ENCODE assay signal across 9 cellular contexts in genomic region chr22:19959043-19959586, GRCh38. TPM values are rescaled to one million over a fixed set of nuclear protein-coding genes. Genes with fewer than 3 reads are reported as not detected.
DNase-seq lines count a peak whose midpoint lies in the region; ATAC-seq and TF ChIP-seq lines count a peak whose summit lies in the region.
"Had no signal": no experiment of that assay in that cellular context is flagged by ENCODE, and none has a peak within 500 bp of the region (broad histone marks: within the 10 kb centered on the region; RNA-seq: fewer than 3 reads in every experiment).

No MANE protein-coding gene starts in this region.

- POLR2A ChIA-PET in RWPE1 (lab: Yijun Ruan, JAX; ENCODE audit: low non-redundant PET): interaction anchor here (0.5 to 0.7 kb wide), 2 partner anchors 19 to 148 kb away, joined by 3 to 4 read pairs; no protein-coding TSS in a partner anchor

- DNase-seq in AG08396 (ENCODE audit: low spot score) (peak; percentile 19), RWPE1 (ENCODE audit: low spot score) (no peak), fibroblast of villous mesenchyme (ENCODE audit: low read depth) (peak; percentile 77), nephron progenitor cell (peak; percentile 99), DMS79 (lab: John Stamatoyannopoulos, UW) (no peak)
- DNase-seq in activated CD4-positive, CD25-positive, alpha-beta regulatory T cell treated with anti-CD3 and anti-CD28 coated beads, Interleukin-2, amount 50 U/mL, for 72 hours: no peak
- no peak for DNase-seq in stimulated activated CD4-positive, alpha-beta T cell treated with anti-CD3 and anti-CD28 coated beads, Interleukin-4, amount 100 ng/mL, for 4 hours
- DNase-seq: DND-41 had no signal

- H3K4me1 Mint-ChIP-seq in nephron progenitor cell: peaks cover 33% of the 10 kb centered on the region

- no peaks in the 10 kb centered on the region for H3K36me3 Mint-ChIP-seq in nephron progenitor cell (ENCODE audit: low read depth)

- TF ChIP-seq CTCF in RWPE1 (conservative IDR thresholded peaks at IDR 0.05; ENCODE audit: low read depth) (no peak), fibroblast of villous mesenchyme (IDR thresholded peaks at IDR 0.05; ENCODE audit: insufficient read depth, low read depth, low read length) (no peak), nephron progenitor cell (IDR thresholded peaks at IDR 0.05) (no peak)

- H3K27ac Mint-ChIP-seq in nephron progenitor cell: no peak overlapping the region

- H3K9me3 Mint-ChIP-seq in nephron progenitor cell: no peaks in the 10 kb centered on the region

- CTCF ChIA-PET in RWPE1 (lab: Yijun Ruan, JAX): no interaction called here

- H3K4me3 Mint-ChIP-seq in nephron progenitor cell: peak overlapping the region; percentile 76

- peak overlapping the region; percentile 45 for H3K27ac ChIP-seq in RWPE1

- H3K27me3 Mint-ChIP-seq in nephron progenitor cell (ENCODE audit: low read depth, poor library complexity): peaks cover 6% of the 10 kb centered on the region

- peak overlapping the region; percentile 48 for H3K4me3 ChIP-seq in fibroblast of villous mesenchyme (ENCODE audit: low read depth, low read length)

- no peak for ATAC-seq in HG02623 (IDR thresholded peaks at IDR 0.05; ENCODE audit: unreplicated experiment)

RNA-seq across cellular contexts. Expression of gene TXNRD2, which starts 17.5 kb away (rescaled TPM):
- total RNA-seq in fibroblast of villous mesenchyme: 34.8 and 39.3 TPM in 2 replicates

RNA-seq across cellular contexts. Expression of gene COMT, which starts 17.5 kb away (rescaled TPM):
- total RNA-seq in fibroblast of villous mesenchyme: 173 and 236 TPM in 2 replicates

RNA-seq across cellular contexts. Expression of gene ARVCF, which starts 57.5 kb away (rescaled TPM):
- 6.0 and 8.4 TPM in 2 replicates for total RNA-seq in fibroblast of villous mesenchyme

Comparison
In these comparisons a context has a peak if more than half of its experiments do, and no peak if none do; other contexts are left out.
1. DNase-seq: peak in AG08396 (single experiment), fibroblast of villous mesenchyme (single experiment) and nephron progenitor cell (single experiment); none in RWPE1 (single experiment), DMS79 (single experiment), activated CD4-positive, CD25-positive, alpha-beta regulatory T cell treated with anti-CD3 and anti-CD28 coated beads, Interleukin-2, amount 50 U/mL, for 72 hours (single experiment) and stimulated activated CD4-positive, alpha-beta T cell treated with anti-CD3 and anti-CD28 coated beads, Interleukin-4, amount 100 ng/mL, for 4 hours (0 of 2).